Comparison of ENCODE assay signal across 31 cellular contexts in genomic region chr1:64236584-64236983, GRCh38. TPM values are rescaled to one million over a fixed set of nuclear protein-coding genes. Genes with fewer than 3 reads are reported as not detected.
"Had no signal": no experiment of that assay in that cellular context is flagged by ENCODE, and none has a peak within 500 bp of the region (broad histone marks: within the 10 kb centered on the region; RNA-seq: fewer than 3 reads in every experiment).

No MANE protein-coding gene starts in this region.

- H3K4me3 ChIP-seq: adrenal gland, body of pancreas, esophagus muscularis mucosa, gastrocnemius medialis, heart left ventricle had no signal

- ATAC-seq: activated CD4-positive, CD25-positive, alpha-beta regulatory T cell treated with anti-CD3 and anti-CD28 coated beads, Interleukin-2, amount 50 U/mL, for 24 hours; activated CD8-positive, alpha-beta memory T cell treated with anti-CD3 and anti-CD28 coated beads, Interleukin-2, amount 10 ng/mL, durations not matched to agents 7 days and 5 days; activated CD8-positive, alpha-beta T cell treated with anti-CD3 and anti-CD28 coated beads, Interleukin-2, amount 10 ng/mL, durations not matched to agents 7 days and 5 days; activated naive CD8-positive, alpha-beta T cell treated with anti-CD3 and anti-CD28 coated beads, Interleukin-2, amount 50 U/mL, for 24 hours; body of pancreas; effector memory CD8-positive, alpha-beta T cell; foreskin keratinocyte; gastrocnemius medialis; heart left ventricle; T-helper 17 cell had no signal

- H3K4me1 ChIP-seq: adrenal gland, body of pancreas, esophagus muscularis mucosa, foreskin keratinocyte, gastrocnemius medialis, heart left ventricle had no signal

- H3K27me3 ChIP-seq: adrenal gland, body of pancreas, esophagus muscularis mucosa had no signal

- FAIRE-seq: colon had no signal

- H3K27ac ChIP-seq: adrenal gland, body of pancreas, esophagus muscularis mucosa, foreskin keratinocyte, gastrocnemius medialis, heart left ventricle, WERI-Rb-1 had no signal

- H3K9me3 ChIP-seq: adrenal gland, body of pancreas, esophagus muscularis mucosa, gastrocnemius medialis, heart left ventricle had no signal

- DNase-seq: activated B cell treated with CpG ODN at 0.5 μM for 24 hours; activated CD4-positive, alpha-beta memory T cell treated with anti-CD3 and anti-CD28 coated beads for 36 hours; activated CD4-positive, alpha-beta T cell treated with anti-CD3 and anti-CD28 coated beads for 48 hours; activated CD8-positive, alpha-beta memory T cell treated with anti-CD3 and anti-CD28 coated beads, Interleukin-2, amount 10 ng/mL, durations not matched to agents 7 days and 5 days; activated CD8-positive, alpha-beta memory T cell treated with anti-CD3 and anti-CD28 coated beads, Interleukin-2, amount 50 U/mL, for 4 hours; activated CD8-positive, alpha-beta T cell treated with anti-CD3 and anti-CD28 coated beads, Interleukin-2, amount 10 ng/mL, durations not matched to agents 7 days and 5 days; activated effector memory CD4-positive, alpha-beta T cell treated with anti-CD3 and anti-CD28 coated beads, Interleukin-2, amount 50 U/mL, for 16 hours; activated naive CD4-positive, alpha-beta T cell treated with anti-CD3 and anti-CD28 coated beads for 36 hours; activated naive CD8-positive, alpha-beta T cell treated with anti-CD3 and anti-CD28 coated beads for 36 hours; activated naive CD8-positive, alpha-beta T cell treated with anti-CD3 and anti-CD28 coated beads, Interleukin-2, amount 50 U/mL, for 24 hours; activated T-cell treated with anti-CD3 and anti-CD28 coated beads, Interleukin-2, amount 50 U/mL, for 1 hour; activated T-cell treated with anti-CD3 and anti-CD28 coated beads, Interleukin-2, amount 50 U/mL, for 48 hours; adrenal gland; amygdala; aorta; body of pancreas; cortex of kidney; dermis blood vessel endothelial cell; effector CD4-positive, alpha-beta T cell; effector memory CD8-positive, alpha-beta T cell; erythroblast; foreskin keratinocyte; gastrocnemius medialis; glutamatergic neuron; heart left ventricle; T-helper 17 cell; T1000; WERI-Rb-1 had no signal

- H3K36me3 ChIP-seq: adrenal gland, esophagus muscularis mucosa, gastrocnemius medialis, heart left ventricle, WERI-Rb-1 had no signal

RNA-seq across cellular contexts. Expression of gene UBE2U, which starts 33.2 kb away (rescaled TPM):
- polyA plus RNA-seq: adrenal gland, aorta, foreskin keratinocyte, heart left ventricle had no signal
